22 cellular contexts compared by ENCODE assay signal in genomic region chr3:134255399-134255798, GRCh38.
"Had no signal": no experiment of that assay in that cellular context is flagged by ENCODE, and none has a peak within 500 bp of the region (broad histone marks: within the 10 kb centered on the region; RNA-seq: fewer than 3 reads in every experiment).

No MANE protein-coding gene starts in this region.

- H3K27ac ChIP-seq: foreskin keratinocyte, left lung, testis had no signal

- ATAC-seq: activated naive CD4-positive, alpha-beta T cell treated with anti-CD3 and anti-CD28 coated beads, Interleukin-2, amount 50 U/mL, for 72 hours; foreskin keratinocyte; left lung; naive thymus-derived CD4-positive, alpha-beta T cell; sciatic nerve; WTC11 had no signal

- H3K4me3 Mint-ChIP-seq: dendritic cell treated with granulocyte-macrophage colony-stimulating factor and Interleukin-4, amounts not matched to agents 40 ng/mL and 50 ng/mL, for 4 days; naive thymus-derived CD4-positive, alpha-beta T cell; type B pancreatic cell; WTC11 had no signal

- H3K4me3 ChIP-seq: left lung, lung, testis had no signal

- H3K36me3 Mint-ChIP-seq: activated naive CD4-positive, alpha-beta T cell treated with anti-CD3 and anti-CD28 coated beads, Interleukin-2, amount 50 U/mL, for 72 hours; brain; naive thymus-derived CD4-positive, alpha-beta T cell; type B pancreatic cell had no signal

- H3K9me3 ChIP-seq: left lung, testis had no signal

- H3K4me1 ChIP-seq: foreskin keratinocyte had no signal

- H3K27me3 ChIP-seq: foreskin keratinocyte, left lung, testis had no signal

- FAIRE-seq: endometrium had no signal

- H3K27ac Mint-ChIP-seq: activated naive CD4-positive, alpha-beta T cell treated with anti-CD3 and anti-CD28 coated beads, Interleukin-2, amount 50 U/mL, for 72 hours; brain; dendritic cell treated with granulocyte-macrophage colony-stimulating factor and Interleukin-4, amounts not matched to agents 40 ng/mL and 50 ng/mL, for 4 days; type B pancreatic cell; WTC11 had no signal

- H3K9me3 Mint-ChIP-seq: activated naive CD4-positive, alpha-beta T cell treated with anti-CD3 and anti-CD28 coated beads, Interleukin-2, amount 50 U/mL, for 72 hours; naive thymus-derived CD4-positive, alpha-beta T cell had no signal

- DNase-seq: activated gamma-delta T cell treated with Interleukin-2 at 50 U/mL for 16 hours; activated T-cell treated with anti-CD3 and anti-CD28 coated beads, Interleukin-2, amount 50 U/mL, for 1 hour; aorta; caudate nucleus; effector CD4-positive, alpha-beta T cell; foreskin keratinocyte; left lung; naive thymus-derived CD4-positive, alpha-beta T cell; small intestine; stimulated activated CD4-positive, alpha-beta T cell treated with anti-CD3 and anti-CD28 coated beads, Interleukin-15, amount 100 ng/mL, for 24 hours; stimulated activated CD4-positive, alpha-beta T cell treated with anti-CD3 and anti-CD28 coated beads, Interleukin-2, amount 100 ng/mL, for 48 hours; stimulated activated naive CD4-positive, alpha-beta T cell; T-helper 9 cell; testis had no signal

- H3K27me3 Mint-ChIP-seq: type B pancreatic cell had no signal

- H3K36me3 ChIP-seq: left lung had no signal
